Comparison of ENCODE assay signal across 17 cellular contexts in genomic region chr11:120652705-120653335, GRCh38.
DNase-seq lines count a peak whose midpoint lies in the region; ATAC-seq, FAIRE-seq and TF ChIP-seq lines count a peak whose summit lies in the region.
"Had no signal": no experiment of that assay in that cellular context is flagged by ENCODE, and none has a peak within 500 bp of the region (broad histone marks: within the 10 kb centered on the region; RNA-seq: fewer than 3 reads in every experiment).

No MANE protein-coding gene starts in this region.

- H3K4me3 ChIP-seq in Karpas-422 (ENCODE audit: low read length) (no peak overlapping the region), GM12878 (no peak overlapping the region)
- H3K4me3 ChIP-seq: body of pancreas had no signal

- DNase-seq in activated naive CD4-positive, alpha-beta T cell treated with anti-CD3 and anti-CD28 coated beads for 36 hours, result peak; percentile 21
- DNase-seq in activated naive CD4-positive, alpha-beta T cell treated with anti-CD3 and anti-CD28 coated beads, Interleukin-2, amount 50 U/mL, for 16 hours, result no peak
- DNase-seq in Karpas-422 (peak; percentile 44), GM12878 (ENCODE audit: low read depth, low spot score) (no peak), myocyte (ENCODE audit: low read depth) (peak; percentile 8), ACHN (no peak), frontal cortex (ENCODE audit: low spot score in 2 of 2) (no peak)
- DNase-seq: activated CD8-positive, alpha-beta memory T cell treated with anti-CD3 and anti-CD28 coated beads, Interleukin-2, amount 10 ng/mL, durations not matched to agents 7 days and 5 days; body of pancreas; COR-L47; Kasumi-1; left ventricle myocardium superior; NCI-H1694 treated with DMSO at 0.1 percent for 48 hours; NCI-H446 had no signal

- intact Hi-C loops in activated naive CD4-positive, alpha-beta T cell treated with anti-CD3 and anti-CD28 coated beads for 36 hours (cut with micrococcal nuclease), result no loop called here
- intact Hi-C loops in GM12878 (cut with micrococcal nuclease; ENCODE audit: unreplicated experiment), result no loop called here

- TF ChIP-seq RAD21 in GM12878 (IDR thresholded peaks at IDR 0.05; ENCODE audit: insufficient read depth, low read depth, low read length), result no peak

- H3K79me2 ChIP-seq in Karpas-422 (ENCODE audit: low read length), result no peaks in the 10 kb centered on the region
- no peaks in the 10 kb centered on the region for H3K79me2 ChIP-seq in GM12878 (ENCODE audit: control insufficient read depth, insufficient read depth, low read length)

- H3K4me3 Mint-ChIP-seq in activated naive CD4-positive, alpha-beta T cell treated with anti-CD3 and anti-CD28 coated beads for 36 hours, result no peak overlapping the region
- H3K4me3 Mint-ChIP-seq: activated CD8-positive, alpha-beta memory T cell treated with anti-CD3 and anti-CD28 coated beads, Interleukin-2, amount 10 ng/mL, durations not matched to agents 7 days and 5 days; neural crest cell had no signal

- H2AFZ ChIP-seq in Karpas-422 (ENCODE audit: low read length), result no peak overlapping the region
- no peak overlapping the region for H2AFZ ChIP-seq in GM12878 (ENCODE audit: control insufficient read depth, low read depth, low read length)

- in situ Hi-C loops in GM12878 (cut with MboI), result no loop called here
- in situ Hi-C loops in ACHN (cut with HindIII; ENCODE audit: low pct_ligation_motif_present, low pct_unique_long_range_greater_than_20kb, low sequenced_read_pairs), result no loop called here

- FAIRE-seq in GM12878 (lab: Jason Lieb, UNC), result no peak
- no peak for FAIRE-seq in frontal cortex (lab: Jason Lieb, UNC)

- ATAC-seq in GM12878, result no peak
- ATAC-seq in GM18867 (IDR thresholded peaks at IDR 0.05; ENCODE audit: unreplicated experiment), result no peak
- ATAC-seq: activated CD8-positive, alpha-beta memory T cell treated with anti-CD3 and anti-CD28 coated beads, Interleukin-2, amount 10 ng/mL, durations not matched to agents 7 days and 5 days; body of pancreas; foreskin keratinocyte; left ventricle myocardium superior had no signal

- no peaks in the 10 kb centered on the region for H3K27me3 ChIP-seq in Karpas-422 (ENCODE audit: low read length)
- no peaks in the 10 kb centered on the region; a peak in 1 of 4 replicates for H3K27me3 ChIP-seq in GM12878 (replicated peaks in 1 of 2; ENCODE audit: control insufficient read depth in 2 of 2, insufficient read depth in 2 of 2, low read length in 1 of 2)
- H3K27me3 ChIP-seq: body of pancreas, foreskin keratinocyte had no signal

- no peaks in the 10 kb centered on the region for H3K4me1 Mint-ChIP-seq in activated naive CD4-positive, alpha-beta T cell treated with anti-CD3 and anti-CD28 coated beads for 36 hours (ENCODE audit: low read depth)
- H3K4me1 Mint-ChIP-seq: activated CD8-positive, alpha-beta memory T cell treated with anti-CD3 and anti-CD28 coated beads, Interleukin-2, amount 10 ng/mL, durations not matched to agents 7 days and 5 days; neural crest cell had no signal

- no peaks in the 10 kb centered on the region for H3K9me2 ChIP-seq in Karpas-422 (replicated peaks; ENCODE audit: insufficient read depth, low read length)

- CTCF ChIA-PET in activated naive CD4-positive, alpha-beta T cell treated with anti-CD3 and anti-CD28 coated beads for 36 hours (lab: Charles Lee), result no interaction called here
- CTCF ChIA-PET in GM12878 (lab: Yijun Ruan, JAX), result interaction anchor here (0.6 to 1.0 kb wide), 2 partner anchors 21 to 149 kb away, joined by 3 read pairs; no protein-coding TSS in a partner anchor

- no peaks in the 10 kb centered on the region for H3K36me3 ChIP-seq in Karpas-422 (ENCODE audit: insufficient read depth, low read length)
- H3K36me3 ChIP-seq in GM12878 (ENCODE audit: control insufficient read depth in 2 of 2, insufficient read depth in 2 of 2, low read length in 1 of 2), result no peaks in the 10 kb centered on the region

- no peak overlapping the region for H3K27ac Mint-ChIP-seq in activated naive CD4-positive, alpha-beta T cell treated with anti-CD3 and anti-CD28 coated beads for 36 hours
- H3K27ac Mint-ChIP-seq: activated CD8-positive, alpha-beta memory T cell treated with anti-CD3 and anti-CD28 coated beads, Interleukin-2, amount 10 ng/mL, durations not matched to agents 7 days and 5 days had no signal

- no peaks in the 10 kb centered on the region for H3K9me3 Mint-ChIP-seq in activated naive CD4-positive, alpha-beta T cell treated with anti-CD3 and anti-CD28 coated beads for 36 hours
- H3K9me3 Mint-ChIP-seq: neural crest cell had no signal

- H3K4me2 ChIP-seq in Karpas-422 (ENCODE audit: low read depth, low read length, poor library complexity, severe bottlenecking) (no peak overlapping the region), GM12878 (ENCODE audit: control insufficient read depth, insufficient read depth) (no peak overlapping the region)

- RAD21 ChIA-PET in GM12878 (lab: Charles Lee; ENCODE audit: unreplicated experiment), result interaction anchor here (1.1 kb wide), 1 partner anchor 32 kb away, joined by 3 read pairs; no protein-coding TSS in a partner anchor

- TF ChIP-seq CTCF in GM12878 (IDR thresholded peaks at IDR 0.05 in 2 of 3, conservative IDR thresholded peaks at IDR 0.05 in 1 of 3; ENCODE audit: control insufficient read depth in 2 of 3, extremely low read depth in 1 of 3, insufficient read depth in 1 of 3, low read depth in 3 of 3, low read length in 3 of 3), result no peak

- peaks cover 5% of the 10 kb centered on the region for H3K27me3 Mint-ChIP-seq in activated naive CD4-positive, alpha-beta T cell treated with anti-CD3 and anti-CD28 coated beads for 36 hours (ENCODE audit: low read depth)
- H3K27me3 Mint-ChIP-seq: activated CD8-positive, alpha-beta memory T cell treated with anti-CD3 and anti-CD28 coated beads, Interleukin-2, amount 10 ng/mL, durations not matched to agents 7 days and 5 days had no signal

- 44% methylated on average over 3 of the region's 3 CpGs for WGBS in GM12878 (ENCODE audit: insufficient coverage, insufficient replicate concordance, low lambda C conversion rate, missing lambda C conversion rate)

- H3K36me3 Mint-ChIP-seq in activated naive CD4-positive, alpha-beta T cell treated with anti-CD3 and anti-CD28 coated beads for 36 hours (ENCODE audit: low read depth), result no peaks in the 10 kb centered on the region
- H3K36me3 Mint-ChIP-seq: activated CD8-positive, alpha-beta memory T cell treated with anti-CD3 and anti-CD28 coated beads, Interleukin-2, amount 10 ng/mL, durations not matched to agents 7 days and 5 days had no signal

- H3K27ac ChIP-seq in Karpas-422 (ENCODE audit: low read length) (no peak overlapping the region), GM12878 (ENCODE audit: control insufficient read depth, insufficient read depth) (no peak overlapping the region)
- H3K27ac ChIP-seq: body of pancreas, foreskin keratinocyte had no signal

- no peaks in the 10 kb centered on the region for H3K9me3 ChIP-seq in Karpas-422 (ENCODE audit: low read length)
- no peaks in the 10 kb centered on the region for H3K9me3 ChIP-seq in GM12878 (replicated peaks; ENCODE audit: control insufficient read depth, insufficient read depth, low read length)
- H3K9me3 ChIP-seq: body of pancreas had no signal

- SMC1A ChIA-PET in GM12878 (lab: Charles Lee; ENCODE audit: uncharacterized antibody, unreplicated experiment), result interaction anchor here (1.7 to 2.3 kb wide), 3 partner anchors 21 to 40 kb away, joined by 4 to 8 read pairs (median 7); no protein-coding TSS in a partner anchor

- TF ChIP-seq EP300 in GM12878 (IDR thresholded peaks at IDR 0.05; ENCODE audit: borderline replicate concordance in 1 of 2, control insufficient read depth in 1 of 2, low read depth in 2 of 2, low read length in 2 of 2), result no peak

- no TSS peak for BruUV-seq in GM12878 (replicated peaks; lab: Mats Ljungman, UMichigan)

- H4K20me1 ChIP-seq in Karpas-422 (ENCODE audit: insufficient read depth, low read depth, low read length) (no peaks in the 10 kb centered on the region), GM12878 (ENCODE audit: control insufficient read depth, insufficient read depth) (no peaks in the 10 kb centered on the region)

- H3K4me1 ChIP-seq in Karpas-422 (ENCODE audit: low read length), result no peaks in the 10 kb centered on the region
- peaks cover 26% of the 10 kb centered on the region for H3K4me1 ChIP-seq in GM12878 (ENCODE audit: control insufficient read depth, insufficient read depth, low read length)
- H3K4me1 ChIP-seq: body of pancreas, foreskin keratinocyte had no signal

- TF ChIP-seq POLR2A in GM12878 (IDR thresholded peaks at IDR 0.05; ENCODE audit: low read depth, low read length), result no peak

- POLR2A ChIA-PET in GM12878 (lab: Charles Lee), result no interaction called here

- no peak overlapping the region for H3K9ac ChIP-seq in Karpas-422 (ENCODE audit: low read length)
- no peak overlapping the region for H3K9ac ChIP-seq in GM12878 (ENCODE audit: control insufficient read depth, insufficient read depth, low read length)

TF ChIP-seq in GM12878, 131 proteins besides CTCF, POLR2A, EP300 and RAD21 (continues in another document):
- TF ChIP-seq POU2F2 (IDR thresholded peaks at IDR 0.05; ENCODE audit: borderline replicate concordance, low read depth, low read length), result no peak
- TF ChIP-seq, protein P1, sequence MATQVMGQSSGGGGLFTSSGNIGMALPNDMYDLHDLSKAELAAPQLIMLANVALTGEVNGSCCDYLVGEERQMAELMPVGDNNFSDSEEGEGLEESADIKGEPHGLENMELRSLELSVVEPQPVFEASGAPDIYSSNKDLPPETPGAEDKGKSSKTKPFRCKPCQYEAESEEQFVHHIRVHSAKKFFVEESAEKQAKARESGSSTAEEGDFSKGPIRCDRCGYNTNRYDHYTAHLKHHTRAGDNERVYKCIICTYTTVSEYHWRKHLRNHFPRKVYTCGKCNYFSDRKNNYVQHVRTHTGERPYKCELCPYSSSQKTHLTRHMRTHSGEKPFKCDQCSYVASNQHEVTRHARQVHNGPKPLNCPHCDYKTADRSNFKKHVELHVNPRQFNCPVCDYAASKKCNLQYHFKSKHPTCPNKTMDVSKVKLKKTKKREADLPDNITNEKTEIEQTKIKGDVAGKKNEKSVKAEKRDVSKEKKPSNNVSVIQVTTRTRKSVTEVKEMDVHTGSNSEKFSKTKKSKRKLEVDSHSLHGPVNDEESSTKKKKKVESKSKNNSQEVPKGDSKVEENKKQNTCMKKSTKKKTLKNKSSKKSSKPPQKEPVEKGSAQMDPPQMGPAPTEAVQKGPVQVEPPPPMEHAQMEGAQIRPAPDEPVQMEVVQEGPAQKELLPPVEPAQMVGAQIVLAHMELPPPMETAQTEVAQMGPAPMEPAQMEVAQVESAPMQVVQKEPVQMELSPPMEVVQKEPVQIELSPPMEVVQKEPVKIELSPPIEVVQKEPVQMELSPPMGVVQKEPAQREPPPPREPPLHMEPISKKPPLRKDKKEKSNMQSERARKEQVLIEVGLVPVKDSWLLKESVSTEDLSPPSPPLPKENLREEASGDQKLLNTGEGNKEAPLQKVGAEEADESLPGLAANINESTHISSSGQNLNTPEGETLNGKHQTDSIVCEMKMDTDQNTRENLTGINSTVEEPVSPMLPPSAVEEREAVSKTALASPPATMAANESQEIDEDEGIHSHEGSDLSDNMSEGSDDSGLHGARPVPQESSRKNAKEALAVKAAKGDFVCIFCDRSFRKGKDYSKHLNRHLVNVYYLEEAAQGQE (IDR thresholded peaks at IDR 0.05; ENCODE audit: low read depth, low read length), result peak; percentile 88
- TF ChIP-seq SUZ12 (IDR thresholded peaks at IDR 0.05; ENCODE audit: unreplicated experiment), result no peak
- peak; percentile 75 for TF ChIP-seq ZNF24 (IDR thresholded peaks at IDR 0.05)
- no peak for TF ChIP-seq HCFC1 (IDR thresholded peaks at IDR 0.05; ENCODE audit: low read length)

Comparison
In these comparisons a context has a peak if more than half of its experiments do, and no peak if none do; other contexts are left out.
1. DNase-seq: peak in activated naive CD4-positive, alpha-beta T cell treated with anti-CD3 and anti-CD28 coated beads for 36 hours (single experiment), Karpas-422 (single experiment) and myocyte (single experiment); none in activated naive CD4-positive, alpha-beta T cell treated with anti-CD3 and anti-CD28 coated beads, Interleukin-2, amount 50 U/mL, for 16 hours (single experiment), GM12878 (single experiment), ACHN (single experiment) and frontal cortex (0 of 2).